ENCODE assay signal across 8 cellular contexts in genomic region chr9:107282759-107283620, GRCh38. TPM values are rescaled to one million over a fixed set of nuclear protein-coding genes. Genes with fewer than 3 reads are reported as not detected.
DNase-seq lines count a peak whose midpoint lies in the region; ATAC-seq and TF ChIP-seq lines count a peak whose summit lies in the region.

Gene RAD23B (plus strand): TSS chr9:107283279. CDS start chr9:107283630, 351 bp downstream.

- H3K27ac ChIP-seq in testis = peak within 1 kb of the TSS; percentile 98

- H3K4me3 ChIP-seq in GM08714 (ENCODE audit: low read length) (peak within 1 kb of the TSS; percentile 95), testis (peak within 1 kb of the TSS; percentile 85 to 99)

- peak; percentile 33 for TF ChIP-seq POLR2A in testis (IDR thresholded peaks at IDR 0.05)

- no peaks in the 10 kb centered on the region for H3K9me3 ChIP-seq in testis

- H3K27ac Mint-ChIP-seq in activated naive CD4-positive, alpha-beta T cell treated with anti-CD3 and anti-CD28 coated beads, Interleukin-2, amount 50 U/mL, for 72 hours = peak within 1 kb of the TSS; percentile 95 to 97

- TF ChIP-seq CTCF in omental fat pad (IDR thresholded peaks at IDR 0.05) (no peak), testis (IDR thresholded peaks at IDR 0.05) (no peak)

- intact Hi-C loops in testis (cut with DNase I; ENCODE audit: low total_unique reads) = no loop called here

- DNase-seq in NCI-H1092 treated with DMSO at 0.1 percent for 48 hours (lab: John Stamatoyannopoulos, UW) = peak; percentile 98
- DNase-seq in SKM-1 (lab: John Stamatoyannopoulos, UW; ENCODE audit: unreplicated experiment) = peak; percentile 56
- peak; percentile 99 for DNase-seq in activated naive CD4-positive, alpha-beta T cell treated with anti-CD3 and anti-CD28 coated beads, Interleukin-2, amount 50 U/mL, for 72 hours (ENCODE audit: low spot score in 2 of 2)
- DNase-seq in glomerular endothelial cell (ENCODE audit: extremely low read depth, low read depth, low spot score) = peak; percentile 72
- DNase-seq in omental fat pad (ENCODE audit: low spot score) = peak; percentile 85
- peak; percentile 98 for DNase-seq in testis

- no peaks in the 10 kb centered on the region for H3K36me3 ChIP-seq in testis (ENCODE audit: low read depth, missing control alignments)

- 0 to 1% methylated on average over 3 to 88 of the region's 100 CpGs for WGBS in testis, 2 donors

- ATAC-seq in HG02610 (IDR thresholded peaks at IDR 0.05; ENCODE audit: unreplicated experiment) (peak; percentile 92), omental fat pad (ENCODE audit: low FRiP score) (peak; percentile 97)
- ATAC-seq in activated naive CD4-positive, alpha-beta T cell treated with anti-CD3 and anti-CD28 coated beads, Interleukin-2, amount 50 U/mL, for 72 hours = peak; percentile 87 to 89

- no peaks in the 10 kb centered on the region for H3K27me3 ChIP-seq in testis

- peaks cover 9 to 25% of the 10 kb centered on the region in 2 donors for H3K36me3 Mint-ChIP-seq in activated naive CD4-positive, alpha-beta T cell treated with anti-CD3 and anti-CD28 coated beads, Interleukin-2, amount 50 U/mL, for 72 hours

- peaks cover 20% of the 10 kb centered on the region for H3K4me1 ChIP-seq in testis

- H3K9me3 Mint-ChIP-seq in activated naive CD4-positive, alpha-beta T cell treated with anti-CD3 and anti-CD28 coated beads, Interleukin-2, amount 50 U/mL, for 72 hours = peaks cover 0 to 6% of the 10 kb centered on the region in 2 donors

RNA-seq across cellular contexts. Expression of gene RAD23B, which starts in this region (rescaled TPM):
- 100 to 1,000 TPM in 1 of 2 donors, 10 to 100 TPM in 1; 87.3 to 115 TPM for total RNA-seq in activated naive CD4-positive, alpha-beta T cell treated with anti-CD3 and anti-CD28 coated beads, Interleukin-2, amount 50 U/mL, for 72 hours
- total RNA-seq in glomerular endothelial cell (72.6 and 85.6 TPM in 2 replicates), omental fat pad (100 to 1,000 TPM in 2 of 4 donors, 10 to 100 TPM in 2; 70.3 to 123 (median 101) TPM), testis (100 to 1,000 TPM; 116 to 199 TPM)
- polyA plus RNA-seq in testis (ENCODE audit: insufficient read depth, low read depth, low replicate concordance) = 138 TPM

Comparison
In these comparisons a context has a peak if more than half of its experiments do, and no peak if none do; other contexts are left out.
1. Peak in every context shown above with its lines: DNase-seq, ATAC-seq, H3K4me3 ChIP-seq and H3K27ac ChIP-seq.